ENCODE assay signal across 7 cellular contexts in genomic region chr6:43771858-43772570, GRCh38. TPM values are rescaled to one million over a fixed set of nuclear protein-coding genes. Genes with fewer than 3 reads are reported as not detected.
DNase-seq lines count a peak whose midpoint lies in the region; ATAC-seq and TF ChIP-seq lines count a peak whose summit lies in the region.

No MANE protein-coding gene starts in this region.

- H3K4me3 ChIP-seq in GM12865 (ENCODE audit: low read depth, low read length), result peak overlapping the region; percentile 88
- peak overlapping the region; percentile 65 to 98 (median 93) for H3K4me3 ChIP-seq in right lobe of liver

- H3K9me3 ChIP-seq in right lobe of liver, result no peaks in the 10 kb centered on the region

- ATAC-seq in right lobe of liver (peak in 3 of 4 donors; percentile 31 to 39 (median 33)), HG02571 (IDR thresholded peaks at IDR 0.05; ENCODE audit: unreplicated experiment) (no peak)

- WGBS in right lobe of liver (ENCODE audit: insufficient coverage, low coverage, low lambda C conversion rate, missing lambda C conversion rate), result 2% methylated on average over 12 of the region's 48 CpGs

- DNase-seq in GM12865 (ENCODE audit: low read depth) (peak; percentile 80), KBM-7 (peak; percentile 41), right lobe of liver (peak; percentile 73 to 87 (median 84))
- peak; percentile 50 to 61 for DNase-seq in activated CD4-positive, alpha-beta T cell treated with anti-CD3 and anti-CD28 coated beads for 24 hours (ENCODE audit: low read depth in 2 of 2)
- peak; percentile 67 for DNase-seq in stimulated activated CD4-positive, alpha-beta T cell treated with anti-CD3 and anti-CD28 coated beads, Interleukin-4, amount 100 ng/mL, for 24 hours

- in situ Hi-C loops in KBM-7 (cut with MboI; ENCODE audit: low pct_unique_long_range_greater_than_20kb, low sequenced_read_pairs), result no loop called here

- intact Hi-C loops in right lobe of liver (cut with DNase I), result loop anchor here (5.0 to 10.0 kb wide), 2 partner anchors 53 to 310 kb away; no protein-coding TSS in a partner anchor

- peaks cover 0 to 11% (median 9%) of the 10 kb centered on the region in 4 donors for H3K36me3 ChIP-seq in right lobe of liver

- peaks cover 0 to 52% (median 14%) of the 10 kb centered on the region in 4 donors for H3K4me1 ChIP-seq in right lobe of liver

- H3K27ac ChIP-seq in cingulate gyrus (ENCODE audit: low read depth, low read length), result peak overlapping the region; percentile 69
- H3K27ac ChIP-seq in right lobe of liver, result peak overlapping the region; percentile 92 to 96 (median 94)

- no peak for TF ChIP-seq POLR2A in right lobe of liver (IDR thresholded peaks at IDR 0.05)

- no peaks in the 10 kb centered on the region for H3K27me3 ChIP-seq in right lobe of liver

- no peak for TF ChIP-seq CTCF in GM12865 (IDR thresholded peaks at IDR 0.05; ENCODE audit: insufficient read depth, low read depth, low read length, missing control alignments)
- TF ChIP-seq CTCF in right lobe of liver (IDR thresholded peaks at IDR 0.05), result no peak

RNA-seq across cellular contexts. Expression of gene VEGFA, which starts 2.0 kb away (rescaled TPM):
- total RNA-seq in right lobe of liver, result 100 to 1,000 TPM in 5 of 6 experiments, 10 to 100 TPM in 1; 91.3 to 571 (median 132) TPM
